In genomic region chr4:182938213-182938645, GRCh38 we compare ENCODE assay signal across 8 cellular contexts. TPM values are rescaled to one million over a fixed set of nuclear protein-coding genes. Genes with fewer than 3 reads are reported as not detected.
DNase-seq lines count a peak whose midpoint lies in the region; ATAC-seq and TF ChIP-seq lines count a peak whose summit lies in the region.

No MANE protein-coding gene starts in this region.

- no peak overlapping the region for H3K27ac ChIP-seq in CD8-positive, alpha-beta T cell (ENCODE audit: low read depth, low read length)

- intact Hi-C loops in CD8-positive, alpha-beta T cell (cut with DNase I, micrococcal nuclease): loop anchor here (1.0 kb wide), 2 partner anchors 324 to 469 kb away; no protein-coding TSS in a partner anchor

- TF ChIP-seq CTCF in CD8-positive, alpha-beta T cell (IDR thresholded peaks at IDR 0.05): peak; percentile 83
- peak; percentile 98 for TF ChIP-seq CTCF in epithelial cell of proximal tubule (conservative IDR thresholded peaks at IDR 0.05; ENCODE audit: low read depth, low read length)

- no peak overlapping the region for H3K4me3 Mint-ChIP-seq in CD8-positive, alpha-beta T cell
- no peak overlapping the region for H3K4me3 Mint-ChIP-seq in natural killer cell treated with Interleukin-12 subunit alpha and Interleukin-12 subunit beta and Interleukin-15 and Interleukin-18, amount 100 ng/mL, for 72 hours
- H3K4me3 Mint-ChIP-seq in stimulated activated naive CD8-positive, alpha-beta T cell treated with anti-CD3 and anti-CD28 coated beads, Interleukin-15, amount 100 ng/mL, for 72 hours: no peak overlapping the region

- POLR2A ChIA-PET in CD8-positive, alpha-beta T cell (lab: Charles Lee): no interaction called here

- no peaks in the 10 kb centered on the region for H3K27me3 ChIP-seq in CD8-positive, alpha-beta T cell (ENCODE audit: insufficient read depth, low read length)

- ATAC-seq in CD8-positive, alpha-beta T cell: peak; percentile 74
- ATAC-seq in GM19328 (IDR thresholded peaks at IDR 0.05; ENCODE audit: unreplicated experiment): peak; percentile 85
- ATAC-seq in HG03280 (IDR thresholded peaks at IDR 0.05; ENCODE audit: unreplicated experiment): peak; percentile 96
- ATAC-seq in natural killer cell treated with Interleukin-12 subunit alpha and Interleukin-12 subunit beta and Interleukin-15 and Interleukin-18, amount 100 ng/mL, for 72 hours: peak; percentile 92 to 95
- peak; percentile 94 for ATAC-seq in stimulated activated naive CD8-positive, alpha-beta T cell treated with anti-CD3 and anti-CD28 coated beads, Interleukin-15, amount 100 ng/mL, for 72 hours

- CTCF ChIA-PET in CD8-positive, alpha-beta T cell (lab: Charles Lee): interaction anchor here (0.6 to 4.8 kb wide), 16 partner anchors 9 to 481 kb away, joined by 3 to 24 read pairs (median 4); no protein-coding TSS in a partner anchor

- no peak overlapping the region for H3K4me3 ChIP-seq in CD8-positive, alpha-beta T cell (ENCODE audit: low read depth, low read length)
- H3K4me3 ChIP-seq in epithelial cell of proximal tubule (ENCODE audit: low read depth, low read length): no peak overlapping the region

- no peaks in the 10 kb centered on the region for H3K9me3 Mint-ChIP-seq in CD8-positive, alpha-beta T cell
- H3K9me3 Mint-ChIP-seq in natural killer cell treated with Interleukin-12 subunit alpha and Interleukin-12 subunit beta and Interleukin-15 and Interleukin-18, amount 100 ng/mL, for 72 hours: no peaks in the 10 kb centered on the region
- no peaks in the 10 kb centered on the region for H3K9me3 Mint-ChIP-seq in stimulated activated naive CD8-positive, alpha-beta T cell treated with anti-CD3 and anti-CD28 coated beads, Interleukin-15, amount 100 ng/mL, for 72 hours

- H3K36me3 Mint-ChIP-seq in CD8-positive, alpha-beta T cell: no peaks in the 10 kb centered on the region
- no peaks in the 10 kb centered on the region for H3K36me3 Mint-ChIP-seq in natural killer cell treated with Interleukin-12 subunit alpha and Interleukin-12 subunit beta and Interleukin-15 and Interleukin-18, amount 100 ng/mL, for 72 hours

- peaks cover 7% of the 10 kb centered on the region for H3K4me1 Mint-ChIP-seq in CD8-positive, alpha-beta T cell (ENCODE audit: low read depth)
- H3K4me1 Mint-ChIP-seq in natural killer cell treated with Interleukin-12 subunit alpha and Interleukin-12 subunit beta and Interleukin-15 and Interleukin-18, amount 100 ng/mL, for 72 hours (ENCODE audit: low read depth in 2 of 2): peaks cover 0 to 5% of the 10 kb centered on the region in 2 donors
- H3K4me1 Mint-ChIP-seq in stimulated activated naive CD8-positive, alpha-beta T cell treated with anti-CD3 and anti-CD28 coated beads, Interleukin-15, amount 100 ng/mL, for 72 hours: peaks cover 6% of the 10 kb centered on the region

- H3K4me1 ChIP-seq in CD8-positive, alpha-beta T cell (ENCODE audit: insufficient read depth, low read length): no peaks in the 10 kb centered on the region

- H3K9me3 ChIP-seq in CD8-positive, alpha-beta T cell (ENCODE audit: low read length): no peaks in the 10 kb centered on the region

- no peak overlapping the region for H3K27ac Mint-ChIP-seq in CD8-positive, alpha-beta T cell
- no peak overlapping the region for H3K27ac Mint-ChIP-seq in natural killer cell treated with Interleukin-12 subunit alpha and Interleukin-12 subunit beta and Interleukin-15 and Interleukin-18, amount 100 ng/mL, for 72 hours
- H3K27ac Mint-ChIP-seq in stimulated activated naive CD8-positive, alpha-beta T cell treated with anti-CD3 and anti-CD28 coated beads, Interleukin-15, amount 100 ng/mL, for 72 hours: no peak overlapping the region

- peak; percentile 31 to 76 (median 45) for DNase-seq in CD8-positive, alpha-beta T cell
- DNase-seq in NOMO-1 treated with DMSO at 0.1 percent for 48 hours (lab: John Stamatoyannopoulos, UW; ENCODE audit: unreplicated experiment) (peak; percentile 51), epithelial cell of proximal tubule (ENCODE audit: low read depth) (no peak)
- peak; percentile 27 for DNase-seq in activated CD8-positive, alpha-beta memory T cell treated with anti-CD3 and anti-CD28 coated beads, Interleukin-2, amount 50 U/mL, for 24 hours (ENCODE audit: extremely low read depth)
- peak; percentile 73 for DNase-seq in natural killer cell treated with Interleukin-12 subunit alpha and Interleukin-12 subunit beta and Interleukin-15 and Interleukin-18, amount 100 ng/mL, for 72 hours (ENCODE audit: low spot score)
- peak; percentile 66 to 67 for DNase-seq in stimulated activated naive CD8-positive, alpha-beta T cell treated with anti-CD3 and anti-CD28 coated beads, Interleukin-15, amount 100 ng/mL, for 72 hours

- no peaks in the 10 kb centered on the region for H3K36me3 ChIP-seq in CD8-positive, alpha-beta T cell (ENCODE audit: insufficient read depth, low read length)

- peaks cover 14% of the 10 kb centered on the region for H3K27me3 Mint-ChIP-seq in CD8-positive, alpha-beta T cell (ENCODE audit: low read depth)
- H3K27me3 Mint-ChIP-seq in natural killer cell treated with Interleukin-12 subunit alpha and Interleukin-12 subunit beta and Interleukin-15 and Interleukin-18, amount 100 ng/mL, for 72 hours: peaks cover 16 to 21% of the 10 kb centered on the region in 2 donors
- H3K27me3 Mint-ChIP-seq in stimulated activated naive CD8-positive, alpha-beta T cell treated with anti-CD3 and anti-CD28 coated beads, Interleukin-15, amount 100 ng/mL, for 72 hours: peaks cover 41% of the 10 kb centered on the region

RNA-seq across cellular contexts. Expression of gene DCTD, which starts 21.0 kb away (rescaled TPM):
- 10 to 100 TPM; 49.6 to 57.0 TPM for total RNA-seq in CD8-positive, alpha-beta T cell
- 84.2 and 86.3 TPM in 2 replicates for total RNA-seq in epithelial cell of proximal tubule
- 100 to 1,000 TPM in 1 of 2 donors, 10 to 100 TPM in 1; 83.6 to 135 TPM for total RNA-seq in natural killer cell treated with Interleukin-12 subunit alpha and Interleukin-12 subunit beta and Interleukin-15 and Interleukin-18, amount 100 ng/mL, for 72 hours
